ENCODE assay signal across 13 cellular contexts in genomic region chr6:166162599-166163342, GRCh38.
DNase-seq lines count a peak whose midpoint lies in the region; ATAC-seq lines count a peak whose summit lies in the region.
"Had no signal": no experiment of that assay in that cellular context is flagged by ENCODE, and none has a peak within 500 bp of the region (broad histone marks: within the 10 kb centered on the region; RNA-seq: fewer than 3 reads in every experiment).

No MANE protein-coding gene starts in this region.

- ATAC-seq in GM21619 (IDR thresholded peaks at IDR 0.05; ENCODE audit: unreplicated experiment) (peak; percentile 96), HG03175 (IDR thresholded peaks at IDR 0.05; ENCODE audit: unreplicated experiment) (peak; percentile 40)
- ATAC-seq in stimulated activated naive CD8-positive, alpha-beta T cell treated with anti-CD3 and anti-CD28 coated beads, Interleukin-15, Interleukin-2, amounts not matched to agents 100 U/mL and 50 U/mL, for 24 hours = peak; percentile 98
- ATAC-seq: naive thymus-derived CD8-positive, alpha-beta T cell had no signal

- DNase-seq in stimulated activated CD4-positive, alpha-beta T cell treated with anti-CD3 and anti-CD28 coated beads, Interleukin-1b, Interleukin-23, amount 100 ng/mL, for 48 hours = peak; percentile 69
- DNase-seq in stimulated activated CD4-positive, alpha-beta T cell treated with anti-CD3 and anti-CD28 coated beads, Interleukin-4, amount 100 ng/mL, for 1 hour = no peak
- DNase-seq in stimulated activated naive CD8-positive, alpha-beta T cell treated with anti-CD3 and anti-CD28 coated beads, Interleukin-15, Interleukin-2, amounts not matched to agents 100 U/mL and 50 U/mL, for 24 hours = peak; percentile 67
- no peak for DNase-seq in T-helper 2 cell
- no peak for DNase-seq in NCI-H1436 treated with DMSO at 0.1 percent for 48 hours (lab: John Stamatoyannopoulos, UW)
- no peak for DNase-seq in islet precursor cell
- DNase-seq: erythroblast; MV-4-11; naive thymus-derived CD8-positive, alpha-beta T cell; T-helper 1 cell; testis had no signal

Comparison
In these comparisons a context has a peak if more than half of its experiments do, and no peak if none do; other contexts are left out.
1. DNase-seq: peak in stimulated activated CD4-positive, alpha-beta T cell treated with anti-CD3 and anti-CD28 coated beads, Interleukin-1b, Interleukin-23, amount 100 ng/mL, for 48 hours (single experiment) and stimulated activated naive CD8-positive, alpha-beta T cell treated with anti-CD3 and anti-CD28 coated beads, Interleukin-15, Interleukin-2, amounts not matched to agents 100 U/mL and 50 U/mL, for 24 hours (single experiment); none in stimulated activated CD4-positive, alpha-beta T cell treated with anti-CD3 and anti-CD28 coated beads, Interleukin-4, amount 100 ng/mL, for 1 hour (single experiment), T-helper 2 cell (0 of 5), NCI-H1436 treated with DMSO at 0.1 percent for 48 hours (single experiment) and islet precursor cell (single experiment).
2. ATAC-seq: peak in every context shown above with its lines; median percentile 98 in stimulated activated naive CD8-positive, alpha-beta T cell treated with anti-CD3 and anti-CD28 coated beads, Interleukin-15, Interleukin-2, amounts not matched to agents 100 U/mL and 50 U/mL, for 24 hours; 96 in GM21619; 40 in HG03175.